In genomic region chr7:22943997-22944396, GRCh38 we compare ENCODE assay signal across 12 cellular contexts.
DNase-seq lines count a peak whose midpoint lies in the region; ATAC-seq and TF ChIP-seq lines count a peak whose summit lies in the region.
"Had no signal": no experiment of that assay in that cellular context is flagged by ENCODE, and none has a peak within 500 bp of the region (broad histone marks: within the 10 kb centered on the region; RNA-seq: fewer than 3 reads in every experiment).

No MANE protein-coding gene starts in this region.

- no peaks in the 10 kb centered on the region for H3K27me3 ChIP-seq in aorta (ENCODE audit: control insufficient read depth in 1 of 2, insufficient read depth in 2 of 2, low read length in 1 of 2)
- H3K27me3 ChIP-seq: neutrophil had no signal

- DNase-seq in activated CD8-positive, alpha-beta T cell treated with anti-CD3 and anti-CD28 coated beads, Interleukin-2, amount 10 ng/mL, durations not matched to agents 7 days and 5 days: no peak
- no peak for DNase-seq in activated CD8-positive, alpha-beta T cell treated with anti-CD3 and anti-CD28 coated beads for 36 hours
- DNase-seq in brain pericyte (ENCODE audit: low read depth, low spot score): peak; percentile 4
- peak; percentile 17 for DNase-seq in kidney tubule cell (ENCODE audit: low spot score)
- peak in 1 of 2 donors; percentile 52 for DNase-seq in aorta
- DNase-seq in RPMI8226: no peak
- no peak for DNase-seq in DMS 273 (lab: John Stamatoyannopoulos, UW; ENCODE audit: unreplicated experiment)
- no peak for DNase-seq in central memory CD4-positive, alpha-beta T cell
- DNase-seq: activated B cell treated with CpG ODN at 0.5 μM for 24 hours, head of caudate nucleus had no signal

- H3K4me1 Mint-ChIP-seq in activated CD8-positive, alpha-beta T cell treated with anti-CD3 and anti-CD28 coated beads, Interleukin-2, amount 10 ng/mL, durations not matched to agents 7 days and 5 days (ENCODE audit: low read depth): no peaks in the 10 kb centered on the region
- H3K4me1 Mint-ChIP-seq in activated CD8-positive, alpha-beta T cell treated with anti-CD3 and anti-CD28 coated beads for 36 hours (ENCODE audit: low read depth): no peaks in the 10 kb centered on the region
- H3K4me1 Mint-ChIP-seq: activated B cell treated with CpG ODN at 0.5 μM for 24 hours had no signal

- H3K36me3 Mint-ChIP-seq in activated CD8-positive, alpha-beta T cell treated with anti-CD3 and anti-CD28 coated beads, Interleukin-2, amount 10 ng/mL, durations not matched to agents 7 days and 5 days (ENCODE audit: low read depth): peaks cover 25% of the 10 kb centered on the region
- no peaks in the 10 kb centered on the region for H3K36me3 Mint-ChIP-seq in activated CD8-positive, alpha-beta T cell treated with anti-CD3 and anti-CD28 coated beads for 36 hours (ENCODE audit: low read depth)

- no peaks in the 10 kb centered on the region for H3K9me3 ChIP-seq in aorta (ENCODE audit: control insufficient read depth, low read length)
- H3K9me3 ChIP-seq: neutrophil had no signal

- H3K9me3 Mint-ChIP-seq in activated CD8-positive, alpha-beta T cell treated with anti-CD3 and anti-CD28 coated beads, Interleukin-2, amount 10 ng/mL, durations not matched to agents 7 days and 5 days (ENCODE audit: insufficient read depth): no peaks in the 10 kb centered on the region
- no peaks in the 10 kb centered on the region for H3K9me3 Mint-ChIP-seq in activated CD8-positive, alpha-beta T cell treated with anti-CD3 and anti-CD28 coated beads for 36 hours
- H3K9me3 Mint-ChIP-seq: activated B cell treated with CpG ODN at 0.5 μM for 24 hours had no signal

- 27 to 33% methylated on average over 6 of the region's 6 CpGs for WGBS in aorta, 2 donors

- CTCF ChIA-PET in activated CD8-positive, alpha-beta T cell treated with anti-CD3 and anti-CD28 coated beads, Interleukin-2, amount 10 ng/mL, durations not matched to agents 7 days and 5 days (lab: Charles Lee): interaction anchor here (1.3 kb wide), 1 partner anchor 88 kb away, joined by 3 read pairs; no protein-coding TSS in a partner anchor
- CTCF ChIA-PET in activated CD8-positive, alpha-beta T cell treated with anti-CD3 and anti-CD28 coated beads for 36 hours (lab: Charles Lee): no interaction called here

- POLR2A ChIA-PET in activated CD8-positive, alpha-beta T cell treated with anti-CD3 and anti-CD28 coated beads, Interleukin-2, amount 10 ng/mL, durations not matched to agents 7 days and 5 days (lab: Charles Lee): no interaction called here
- POLR2A ChIA-PET in activated CD8-positive, alpha-beta T cell treated with anti-CD3 and anti-CD28 coated beads for 36 hours (lab: Charles Lee): no interaction called here

- TF ChIP-seq CTCF in activated CD8-positive, alpha-beta T cell treated with anti-CD3 and anti-CD28 coated beads for 36 hours (IDR thresholded peaks at IDR 0.05): no peak

- intact Hi-C loops in activated CD8-positive, alpha-beta T cell treated with anti-CD3 and anti-CD28 coated beads for 36 hours (cut with micrococcal nuclease): no loop called here
- intact Hi-C loops in aorta (cut with DNase I): loop anchor here in 1 of 2 donors (10.0 kb wide), 1 partner anchor 89 kb away; no protein-coding TSS in a partner anchor

- no peak overlapping the region for H3K4me3 ChIP-seq in aorta (ENCODE audit: low read length in 2 of 2)

- peaks cover 0 to 4% of the 10 kb centered on the region in 2 donors for H3K36me3 ChIP-seq in aorta (ENCODE audit: control insufficient read depth in 1 of 2, insufficient read depth in 2 of 2, low read length in 1 of 2)
- H3K36me3 ChIP-seq: neutrophil had no signal

- no peak for ATAC-seq in activated CD8-positive, alpha-beta T cell treated with anti-CD3 and anti-CD28 coated beads, Interleukin-2, amount 10 ng/mL, durations not matched to agents 7 days and 5 days
- no peak for ATAC-seq in activated CD8-positive, alpha-beta T cell treated with anti-CD3 and anti-CD28 coated beads for 36 hours
- ATAC-seq in aorta (ENCODE audit: low FRiP score): peak; percentile 71

- H3K27me3 Mint-ChIP-seq in activated CD8-positive, alpha-beta T cell treated with anti-CD3 and anti-CD28 coated beads, Interleukin-2, amount 10 ng/mL, durations not matched to agents 7 days and 5 days (ENCODE audit: low read depth): no peaks in the 10 kb centered on the region
- H3K27me3 Mint-ChIP-seq in activated CD8-positive, alpha-beta T cell treated with anti-CD3 and anti-CD28 coated beads for 36 hours: no peaks in the 10 kb centered on the region
- H3K27me3 Mint-ChIP-seq: activated B cell treated with CpG ODN at 0.5 μM for 24 hours had no signal

- H3K27ac ChIP-seq in aorta (ENCODE audit: low read depth in 1 of 2, low read length in 2 of 2): no peak overlapping the region
- H3K27ac ChIP-seq: HL-60, neutrophil had no signal

- H3K27ac Mint-ChIP-seq in activated CD8-positive, alpha-beta T cell treated with anti-CD3 and anti-CD28 coated beads, Interleukin-2, amount 10 ng/mL, durations not matched to agents 7 days and 5 days: peak overlapping the region; percentile 3
- H3K27ac Mint-ChIP-seq in activated CD8-positive, alpha-beta T cell treated with anti-CD3 and anti-CD28 coated beads for 36 hours: no peak overlapping the region
- H3K27ac Mint-ChIP-seq: activated B cell treated with CpG ODN at 0.5 μM for 24 hours had no signal

- H3K4me1 ChIP-seq in aorta (ENCODE audit: control insufficient read depth in 1 of 2, insufficient read depth in 2 of 2, low read length in 2 of 2): peaks cover 0 to 3% of the 10 kb centered on the region in 2 donors

- H3K4me3 Mint-ChIP-seq in activated CD8-positive, alpha-beta T cell treated with anti-CD3 and anti-CD28 coated beads, Interleukin-2, amount 10 ng/mL, durations not matched to agents 7 days and 5 days: no peak overlapping the region
- H3K4me3 Mint-ChIP-seq in activated CD8-positive, alpha-beta T cell treated with anti-CD3 and anti-CD28 coated beads for 36 hours: no peak overlapping the region
- H3K4me3 Mint-ChIP-seq: activated B cell treated with CpG ODN at 0.5 μM for 24 hours had no signal

Comparison
In these comparisons a context has a peak if more than half of its experiments do, and no peak if none do; other contexts are left out.
1. DNase-seq: peak in brain pericyte (single experiment) and kidney tubule cell (single experiment); none in activated CD8-positive, alpha-beta T cell treated with anti-CD3 and anti-CD28 coated beads, Interleukin-2, amount 10 ng/mL, durations not matched to agents 7 days and 5 days (single experiment), activated CD8-positive, alpha-beta T cell treated with anti-CD3 and anti-CD28 coated beads for 36 hours (single experiment), RPMI8226 (single experiment), DMS 273 (single experiment) and central memory CD4-positive, alpha-beta T cell (single experiment).